ENCODE assay signal across 10 cellular contexts in genomic region chr5:125550237-125550636, GRCh38.
DNase-seq lines count a peak whose midpoint lies in the region; TF ChIP-seq lines count a peak whose summit lies in the region.
"Had no signal": no experiment of that assay in that cellular context is flagged by ENCODE, and none has a peak within 500 bp of the region (broad histone marks: within the 10 kb centered on the region; RNA-seq: fewer than 3 reads in every experiment).

No MANE protein-coding gene starts in this region.

- H3K36me3 ChIP-seq in WERI-Rb-1 = no peaks in the 10 kb centered on the region
- H3K36me3 ChIP-seq: stomach had no signal

- CTCF ChIA-PET in HEK293T (lab: Yijun Ruan, JAX) = interaction anchor here (0.7 kb wide), 1 partner anchor 639 kb away, joined by 4 read pairs; no protein-coding TSS in a partner anchor

- DNase-seq in HEK293T (ENCODE audit: extremely low spot score) = no peak
- no peak for DNase-seq in WERI-Rb-1
- DNase-seq in foreskin fibroblast = peak; percentile 80 to 82
- peak; percentile 88 for DNase-seq in retinal pigment epithelial cell (ENCODE audit: low read depth)
- DNase-seq in GM19238 (ENCODE audit: insufficient read length, low spot score) = no peak
- no peak for DNase-seq in SKM-1 (lab: John Stamatoyannopoulos, UW; ENCODE audit: unreplicated experiment)
- no peak for DNase-seq in UCSD-AML1 (lab: John Stamatoyannopoulos, UW; ENCODE audit: unreplicated experiment)
- DNase-seq: kidney; stimulated activated CD4-positive, alpha-beta T cell treated with anti-CD3 and anti-CD28 coated beads, Interleukin-4, amount 100 ng/mL, for 4 hours; stomach had no signal

- H3K9me3 ChIP-seq in WERI-Rb-1 (ENCODE audit: severe bottlenecking) = no peaks in the 10 kb centered on the region
- H3K9me3 ChIP-seq: stomach had no signal

- H3K4me3 ChIP-seq in WERI-Rb-1 (ENCODE audit: low read depth, low read length) = no peak overlapping the region
- H3K4me3 ChIP-seq in foreskin fibroblast (ENCODE audit: low read depth in 1 of 2, low read length in 2 of 2) = no peak overlapping the region
- no peak overlapping the region for H3K4me3 ChIP-seq in retinal pigment epithelial cell (ENCODE audit: low read length)
- H3K4me3 ChIP-seq: stomach had no signal

- POLR2A ChIA-PET in HEK293T (lab: Yijun Ruan, JAX) = no interaction called here

- peak overlapping the region; percentile 90 for H3K27ac ChIP-seq in WERI-Rb-1
- H3K27ac ChIP-seq: stomach had no signal

- no peaks in the 10 kb centered on the region for H3K27me3 ChIP-seq in WERI-Rb-1 (ENCODE audit: insufficient read depth, low read depth, severe bottlenecking)
- H3K27me3 ChIP-seq: stomach had no signal

- TF ChIP-seq CTCF in WERI-Rb-1 (IDR thresholded peaks at IDR 0.05; ENCODE audit: low read depth, low read length) = no peak
- no peak for TF ChIP-seq CTCF in foreskin fibroblast (IDR thresholded peaks at IDR 0.05; ENCODE audit: low read depth, low read length)
- TF ChIP-seq CTCF in retinal pigment epithelial cell (conservative IDR thresholded peaks at IDR 0.05; ENCODE audit: low read depth, low read length) = no peak

TF ChIP-seq in HEK293T, 16 proteins besides CTCF, POLR2A, EP300 and RAD21:
- no peak for TF ChIP-seq FOXM1 (IDR thresholded peaks at IDR 0.05; ENCODE audit: borderline replicate concordance)
- no peak for TF ChIP-seq NFRKB (IDR thresholded peaks at IDR 0.05)
- peak; percentile 47; the same call in 1 of the 2 replicates for TF ChIP-seq PKNOX1 (IDR thresholded peaks at IDR 0.05)
- no peak for TF ChIP-seq SUZ12 (IDR thresholded peaks at IDR 0.05)
- no peak for TF ChIP-seq HDGF (IDR thresholded peaks at IDR 0.05; ENCODE audit: borderline replicate concordance)
- no peak for TF ChIP-seq BHLHE40 (IDR thresholded peaks at IDR 0.05; ENCODE audit: borderline replicate concordance)

Comparison
In these comparisons a context has a peak if more than half of its experiments do, and no peak if none do; other contexts are left out.
1. DNase-seq: peak in foreskin fibroblast (2 of 2) and retinal pigment epithelial cell (single experiment); none in HEK293T (single experiment), WERI-Rb-1 (single experiment), GM19238 (single experiment), SKM-1 (single experiment) and UCSD-AML1 (single experiment).